Comparison of ENCODE assay signal across 1 cellular context in the genomic region with DNA sequence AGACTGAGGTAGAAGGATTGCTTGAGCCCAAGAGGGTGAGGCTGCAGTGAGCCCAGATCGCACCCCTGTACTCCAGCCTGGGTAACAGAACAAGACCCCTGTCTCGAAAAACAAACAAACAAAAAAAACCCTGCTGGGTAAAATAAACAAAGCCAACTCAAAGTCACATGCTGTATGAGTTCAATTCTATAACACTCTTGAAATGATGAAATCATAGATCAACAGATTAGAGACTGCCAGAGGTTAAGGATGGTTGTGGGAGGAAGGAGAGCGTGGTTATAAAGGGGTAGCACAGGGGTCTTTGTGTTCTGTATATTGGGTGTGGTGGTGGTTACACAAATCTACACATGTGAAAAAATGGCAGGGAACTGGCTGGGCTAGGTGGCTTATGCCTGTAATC.
TF ChIP-seq lines count a peak whose summit lies in the region.

No MANE protein-coding gene starts in this region.

TF ChIP-seq in K562, 482 proteins besides CTCF, POLR2A, EP300 and RAD21 (continued from another document):
- TF ChIP-seq THRA (IDR thresholded peaks at IDR 0.05) = no peak
- no peak for TF ChIP-seq RERE (CRISPR knock-in tag; IDR thresholded peaks at IDR 0.05; ENCODE audit: borderline replicate concordance)
- TF ChIP-seq ZMIZ1 (IDR thresholded peaks at IDR 0.05; ENCODE audit: low read depth in 2 of 2, low read length in 2 of 2) = no peak
- TF ChIP-seq NFXL1 (CRISPR knock-in tag; IDR thresholded peaks at IDR 0.05) = no peak
- TF ChIP-seq, protein P1, sequence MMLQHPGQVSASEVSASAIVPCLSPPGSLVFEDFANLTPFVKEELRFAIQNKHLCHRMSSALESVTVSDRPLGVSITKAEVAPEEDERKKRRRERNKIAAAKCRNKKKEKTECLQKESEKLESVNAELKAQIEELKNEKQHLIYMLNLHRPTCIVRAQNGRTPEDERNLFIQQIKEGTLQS (IDR thresholded peaks at IDR 0.05) = peak; percentile 70
- TF ChIP-seq, protein P1 (CRISPR knock-in tag; conservative IDR thresholded peaks at IDR 0.05) = no peak
- no peak for TF ChIP-seq RHOXF2B (CRISPR knock-in tag; conservative IDR thresholded peaks at IDR 0.05)
- TF ChIP-seq ZNF124 (CRISPR knock-in tag; IDR thresholded peaks at IDR 0.05) = no peak
- no peak for TF ChIP-seq ZFP36 (IDR thresholded peaks at IDR 0.05; ENCODE audit: low read depth, low read length, partially characterized antibody)
- TF ChIP-seq PHF21A (IDR thresholded peaks at IDR 0.05; ENCODE audit: borderline replicate concordance, low read depth) = no peak
- TF ChIP-seq E2F4 (CRISPR knock-in tag; IDR thresholded peaks at IDR 0.05; ENCODE audit: low read depth) = no peak
- TF ChIP-seq, protein P2, sequence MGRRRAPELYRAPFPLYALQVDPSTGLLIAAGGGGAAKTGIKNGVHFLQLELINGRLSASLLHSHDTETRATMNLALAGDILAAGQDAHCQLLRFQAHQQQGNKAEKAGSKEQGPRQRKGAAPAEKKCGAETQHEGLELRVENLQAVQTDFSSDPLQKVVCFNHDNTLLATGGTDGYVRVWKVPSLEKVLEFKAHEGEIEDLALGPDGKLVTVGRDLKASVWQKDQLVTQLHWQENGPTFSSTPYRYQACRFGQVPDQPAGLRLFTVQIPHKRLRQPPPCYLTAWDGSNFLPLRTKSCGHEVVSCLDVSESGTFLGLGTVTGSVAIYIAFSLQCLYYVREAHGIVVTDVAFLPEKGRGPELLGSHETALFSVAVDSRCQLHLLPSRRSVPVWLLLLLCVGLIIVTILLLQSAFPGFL (CRISPR knock-in tag; IDR thresholded peaks at IDR 0.05) = no peak
- TF ChIP-seq ZNF263 (CRISPR knock-in tag; IDR thresholded peaks at IDR 0.05; ENCODE audit: borderline replicate concordance) = 0 out of 2 replicates have a peak, but pooled peaks have one; percentile 20
- TF ChIP-seq ADNP (tag; IDR thresholded peaks at IDR 0.05) = no peak
- no peak for TF ChIP-seq LARP7 (IDR thresholded peaks at IDR 0.05)
- TF ChIP-seq DPF2 (IDR thresholded peaks at IDR 0.05) = no peak
- no peak for TF ChIP-seq SNRNP70 (optimal IDR thresholded peaks at IDR 0.05; ENCODE audit: low read depth, low read length)
- TF ChIP-seq FUS (optimal IDR thresholded peaks at IDR 0.05; ENCODE audit: low read depth, low read length) = no peak
- TF ChIP-seq MECOM (CRISPR knock-in tag; IDR thresholded peaks at IDR 0.05) = no peak
- no peak for TF ChIP-seq HNRNPK (IDR thresholded peaks at IDR 0.05; ENCODE audit: low read depth, low read length, poor library complexity, severe bottlenecking)
- TF ChIP-seq ZNF507 (tag; conservative IDR thresholded peaks at IDR 0.05) = no peak
